6 cellular contexts compared by ENCODE assay signal in the genomic region with DNA sequence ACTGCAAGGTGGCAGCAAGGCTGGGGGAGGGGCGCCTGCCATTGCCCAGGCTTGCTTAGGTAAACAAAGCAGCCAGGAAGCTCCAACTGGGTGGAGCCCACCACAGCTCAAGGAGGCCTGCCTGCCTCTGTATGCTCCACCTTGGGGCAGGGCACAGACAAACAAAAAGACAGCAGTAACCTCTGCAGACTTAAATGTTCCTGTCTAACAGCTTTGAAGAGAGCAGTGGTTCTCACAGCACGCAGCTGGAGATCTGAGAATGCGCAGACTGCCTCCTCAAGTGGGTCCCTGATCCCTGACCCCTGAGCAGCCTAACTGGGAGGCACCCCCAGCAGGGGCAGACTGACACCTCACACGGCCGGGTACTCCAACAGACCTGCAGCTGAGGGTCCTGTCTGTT. TPM values are rescaled to one million over a fixed set of nuclear protein-coding genes. Genes with fewer than 3 reads are reported as not detected.
"Had no signal": no experiment of that assay in that cellular context is flagged by ENCODE, and none has a peak within 500 bp of the region (broad histone marks: within the 10 kb centered on the region; RNA-seq: fewer than 3 reads in every experiment).

No MANE protein-coding gene starts in this region.

RNA-seq across cellular contexts. Expression of gene CYP2C8, which starts 10.3 kb away (rescaled TPM):
- total RNA-seq: activated CD4-positive, alpha-beta memory T cell treated with anti-CD3 and anti-CD28 coated beads for 36 hours; activated CD4-positive, alpha-beta T cell treated with anti-CD3 and anti-CD28 coated beads, Interleukin-2, amount 10 ng/mL, durations not matched to agents 24 days and 14 days; activated CD4-positive, alpha-beta T cell treated with anti-CD3 and anti-CD28 coated beads, Interleukin-2, amount 10 ng/mL, durations not matched to agents 7 days and 5 days; activated CD8-positive, alpha-beta memory T cell treated with anti-CD3 and anti-CD28 coated beads, Interleukin-2, amount 10 ng/mL, durations not matched to agents 7 days and 5 days; activated CD8-positive, alpha-beta T cell treated with anti-CD3 and anti-CD28 coated beads, Interleukin-2, amount 10 ng/mL, durations not matched to agents 7 days and 5 days; T-helper 1 cell treated with Interleukin-12 subunit alpha and Interleukin-12 subunit beta and Interleukin-4 antibody, amounts not matched to agents 30 ng/mL and 1 ng/mL, for 36 hours had no signal
